Comparison of ENCODE assay signal across 8 cellular contexts in genomic region chr5:93585753-93586385, GRCh38. TPM values are rescaled to one million over a fixed set of nuclear protein-coding genes. Genes with fewer than 3 reads are reported as not detected.
DNase-seq lines count a peak whose midpoint lies in the region; ATAC-seq and TF ChIP-seq lines count a peak whose summit lies in the region.

No MANE protein-coding gene starts in this region.

- no TSS peak for BruUV-seq in MCF 10A (replicated peaks; lab: Mats Ljungman, UMichigan)

- H3K27ac Mint-ChIP-seq in stimulated activated naive CD8-positive, alpha-beta T cell treated with anti-CD3 and anti-CD28 coated beads, Interleukin-15, Interleukin-2, amounts not matched to agents 100 ng/mL and 50 ng/mL, for 24 hours = no peak overlapping the region
- H3K27ac Mint-ChIP-seq in MCF 10A (ENCODE audit: low read depth, unreplicated experiment) (no peak overlapping the region), mesothelial cell of epicardium (peak overlapping the region; percentile 84)

- intact Hi-C loops in MCF 10A (cut with micrococcal nuclease) = loop anchor here (10.0 kb wide), 1 partner anchor 151 kb away; no protein-coding TSS in a partner anchor

- no peak for DNase-seq in stimulated activated naive CD8-positive, alpha-beta T cell treated with anti-CD3 and anti-CD28 coated beads, Interleukin-15, Interleukin-2, amounts not matched to agents 100 U/mL and 50 U/mL, for 24 hours
- DNase-seq in MCF 10A (ENCODE audit: unreplicated experiment) (peak; percentile 8), mesothelial cell of epicardium (ENCODE audit: low spot score in 2 of 2, unreplicated experiment in 2 of 2) (no peak), germinal center (ENCODE audit: low spot score) (no peak), NCI-H226 (no peak)

- no peaks in the 10 kb centered on the region for H3K9me3 Mint-ChIP-seq in stimulated activated naive CD8-positive, alpha-beta T cell treated with anti-CD3 and anti-CD28 coated beads, Interleukin-15, Interleukin-2, amounts not matched to agents 100 ng/mL and 50 ng/mL, for 24 hours
- H3K9me3 Mint-ChIP-seq in MCF 10A (ENCODE audit: unreplicated experiment) (no peaks in the 10 kb centered on the region), mesothelial cell of epicardium (no peaks in the 10 kb centered on the region)

- POLR2A ChIA-PET in MCF 10A (lab: Yijun Ruan, JAX) = no interaction called here

- H3K27me3 Mint-ChIP-seq in stimulated activated naive CD8-positive, alpha-beta T cell treated with anti-CD3 and anti-CD28 coated beads, Interleukin-15, Interleukin-2, amounts not matched to agents 100 ng/mL and 50 ng/mL, for 24 hours = peaks cover 54% of the 10 kb centered on the region
- H3K27me3 Mint-ChIP-seq in MCF 10A (ENCODE audit: insufficient read depth, unreplicated experiment) (no peaks in the 10 kb centered on the region), mesothelial cell of epicardium (ENCODE audit: low read depth) (peaks cover 47% of the 10 kb centered on the region)

- peaks cover 14% of the 10 kb centered on the region for H3K36me3 Mint-ChIP-seq in stimulated activated naive CD8-positive, alpha-beta T cell treated with anti-CD3 and anti-CD28 coated beads, Interleukin-15, Interleukin-2, amounts not matched to agents 100 ng/mL and 50 ng/mL, for 24 hours (ENCODE audit: low read depth)
- no peaks in the 10 kb centered on the region for H3K36me3 Mint-ChIP-seq in MCF 10A (ENCODE audit: insufficient read depth, unreplicated experiment)
- H3K36me3 Mint-ChIP-seq in mesothelial cell of epicardium = peaks cover 7% of the 10 kb centered on the region

- TF ChIP-seq CTCF in MCF 10A (IDR thresholded peaks at IDR 0.05; ENCODE audit: unreplicated experiment) (no peak), mesothelial cell of epicardium (IDR thresholded peaks at IDR 0.05; ENCODE audit: unreplicated experiment) (no peak)

- peaks cover 33% of the 10 kb centered on the region for H3K4me1 Mint-ChIP-seq in stimulated activated naive CD8-positive, alpha-beta T cell treated with anti-CD3 and anti-CD28 coated beads, Interleukin-15, Interleukin-2, amounts not matched to agents 100 ng/mL and 50 ng/mL, for 24 hours (ENCODE audit: low read depth)
- peaks cover 5% of the 10 kb centered on the region for H3K4me1 Mint-ChIP-seq in MCF 10A (ENCODE audit: insufficient read depth, unreplicated experiment)
- H3K4me1 Mint-ChIP-seq in mesothelial cell of epicardium = peaks cover 50% of the 10 kb centered on the region

- CTCF ChIA-PET in MCF 10A (lab: Yijun Ruan, JAX) = interaction anchor here (0.6 to 3.1 kb wide), 4 partner anchors 22 to 991 kb away, joined by 3 to 13 read pairs (median 4); no protein-coding TSS in a partner anchor

- ATAC-seq in stimulated activated naive CD8-positive, alpha-beta T cell treated with anti-CD3 and anti-CD28 coated beads, Interleukin-15, Interleukin-2, amounts not matched to agents 100 U/mL and 50 U/mL, for 24 hours = no peak
- no peak for ATAC-seq in GM21447 (IDR thresholded peaks at IDR 0.05; ENCODE audit: unreplicated experiment)
- ATAC-seq in HG03139 (IDR thresholded peaks at IDR 0.05; ENCODE audit: unreplicated experiment) = no peak

- peak overlapping the region; percentile 49 for H3K4me3 Mint-ChIP-seq in stimulated activated naive CD8-positive, alpha-beta T cell treated with anti-CD3 and anti-CD28 coated beads, Interleukin-15, Interleukin-2, amounts not matched to agents 100 ng/mL and 50 ng/mL, for 24 hours
- no peak overlapping the region for H3K4me3 Mint-ChIP-seq in MCF 10A (ENCODE audit: unreplicated experiment)
- H3K4me3 Mint-ChIP-seq in mesothelial cell of epicardium = peak overlapping the region; percentile 89

RNA-seq across cellular contexts. Expression of gene NR2F1, which starts 2.8 kb away (rescaled TPM):
- 1.4 and 1.7 TPM in 2 replicates for total RNA-seq in MCF 10A (2022)
- total RNA-seq in mesothelial cell of epicardium = 19.7 to 21.4 TPM (median 20.3 TPM) in 3 replicates

RNA-seq across cellular contexts. Expression of gene NR2F1-AS1, which starts 4.8 kb away (rescaled TPM):
- total RNA-seq in MCF 10A (2022) (3.2 and 4.6 TPM in 2 replicates), mesothelial cell of epicardium (11.9 to 13.6 TPM (median 13.4 TPM) in 3 replicates)
